7 cellular contexts compared by ENCODE assay signal in genomic region chr5:131514316-131515275, GRCh38.
A peak's percentile ranks its signal among the peaks of the same experiment; 100 is the strongest.
DNase-seq lines count a peak whose midpoint lies in the region; ATAC-seq, FAIRE-seq and TF ChIP-seq lines count a peak whose summit lies in the region.

No MANE protein-coding gene starts in this region.

- no peaks in the 10 kb centered on the region for H3K27me3 Mint-ChIP-seq in astrocyte (ENCODE audit: low read depth, unreplicated experiment)

- no peak overlapping the region for H3K4me3 ChIP-seq in astrocyte (ENCODE audit: insufficient read depth, low read depth, low read length)
- H3K4me3 ChIP-seq in psoas muscle: peak overlapping the region; percentile 31

- intact Hi-C loops in psoas muscle (cut with DNase I): no loop called here

- H3K4me2 ChIP-seq in astrocyte (ENCODE audit: low read length): peak overlapping the region; percentile 26

- no peaks in the 10 kb centered on the region for H3K27me3 ChIP-seq in astrocyte (ENCODE audit: insufficient read depth, low read length)
- no peaks in the 10 kb centered on the region for H3K27me3 ChIP-seq in psoas muscle (ENCODE audit: insufficient read depth in 3 of 3, low read length in 2 of 3)

- H3K9me3 ChIP-seq in astrocyte (ENCODE audit: insufficient read depth, low read depth, low read length): no peaks in the 10 kb centered on the region
- no peaks in the 10 kb centered on the region for H3K9me3 ChIP-seq in psoas muscle

- H3K4me1 Mint-ChIP-seq in astrocyte (ENCODE audit: low read depth, unreplicated experiment): peaks cover 17% of the 10 kb centered on the region

- 52 to 61% (median 58%) methylated on average over 6 of the region's 6 CpGs for WGBS in psoas muscle, 3 donors

- H3K27ac Mint-ChIP-seq in astrocyte (ENCODE audit: unreplicated experiment): no peak overlapping the region

- peak overlapping the region; percentile 33 for H3K27ac ChIP-seq in astrocyte (ENCODE audit: low read depth, low read length)
- peak overlapping the region; percentile 37 for H3K27ac ChIP-seq in psoas muscle

- no peak overlapping the region for H3K4me3 Mint-ChIP-seq in astrocyte (ENCODE audit: unreplicated experiment)

- no peak overlapping the region for H3K9ac ChIP-seq in astrocyte (ENCODE audit: low read length)

- H3K9me3 Mint-ChIP-seq in astrocyte (ENCODE audit: unreplicated experiment): no peaks in the 10 kb centered on the region

- ATAC-seq in HG03558 (IDR thresholded peaks at IDR 0.05; ENCODE audit: extremely low read depth, unreplicated experiment): peak; percentile 35
- ATAC-seq in psoas muscle: peak; percentile 57 to 88 (median 66)
- no peak for ATAC-seq in HG03039 (IDR thresholded peaks at IDR 0.05; ENCODE audit: unreplicated experiment)

- H4K20me1 ChIP-seq in astrocyte (ENCODE audit: insufficient read depth, low read length): no peaks in the 10 kb centered on the region

- DNase-seq in GM13977 (ENCODE audit: low spot score) (peak; percentile 19), astrocyte (ENCODE audit: low read depth) (no peak), psoas muscle (no peak), germinal center (ENCODE audit: low spot score) (no peak), NCI-H1048 (lab: John Stamatoyannopoulos, UW) (no peak)

- H3K4me1 ChIP-seq in astrocyte (ENCODE audit: insufficient read depth, low read length) (peaks cover 7% of the 10 kb centered on the region), psoas muscle (peaks cover 10% of the 10 kb centered on the region)

- peak; percentile 89 for FAIRE-seq in astrocyte (lab: Jason Lieb, UNC)

- H3K36me3 Mint-ChIP-seq in astrocyte (ENCODE audit: low read depth, unreplicated experiment): peaks cover 9% of the 10 kb centered on the region

- H3K79me2 ChIP-seq in astrocyte (ENCODE audit: insufficient read depth, low read length): no peaks in the 10 kb centered on the region

- H3K36me3 ChIP-seq in astrocyte (ENCODE audit: insufficient read depth, low read length): no peaks in the 10 kb centered on the region
- peaks cover 0 to 18% of the 10 kb centered on the region in 2 donors for H3K36me3 ChIP-seq in psoas muscle (ENCODE audit: insufficient read depth in 1 of 2, low read depth in 1 of 2)

- H2AFZ ChIP-seq in astrocyte (ENCODE audit: low read depth, low read length): no peak overlapping the region

- TF ChIP-seq CTCF in GM13977 (IDR thresholded peaks at IDR 0.05; ENCODE audit: extremely low read depth, insufficient read depth, missing control alignments) (no peak), astrocyte (IDR thresholded peaks at IDR 0.05; ENCODE audit: insufficient read depth, low read depth, low read length) (no peak), psoas muscle (IDR thresholded peaks at IDR 0.05) (peak; percentile 6)

- in situ Hi-C loops in GM13977 (cut with MboI; ENCODE audit: low pct_unique_long_range_greater_than_20kb, low sequenced_read_pairs, unreplicated experiment): no loop called here
